Comparison of ENCODE assay signal across 8 cellular contexts in the genomic region with DNA sequence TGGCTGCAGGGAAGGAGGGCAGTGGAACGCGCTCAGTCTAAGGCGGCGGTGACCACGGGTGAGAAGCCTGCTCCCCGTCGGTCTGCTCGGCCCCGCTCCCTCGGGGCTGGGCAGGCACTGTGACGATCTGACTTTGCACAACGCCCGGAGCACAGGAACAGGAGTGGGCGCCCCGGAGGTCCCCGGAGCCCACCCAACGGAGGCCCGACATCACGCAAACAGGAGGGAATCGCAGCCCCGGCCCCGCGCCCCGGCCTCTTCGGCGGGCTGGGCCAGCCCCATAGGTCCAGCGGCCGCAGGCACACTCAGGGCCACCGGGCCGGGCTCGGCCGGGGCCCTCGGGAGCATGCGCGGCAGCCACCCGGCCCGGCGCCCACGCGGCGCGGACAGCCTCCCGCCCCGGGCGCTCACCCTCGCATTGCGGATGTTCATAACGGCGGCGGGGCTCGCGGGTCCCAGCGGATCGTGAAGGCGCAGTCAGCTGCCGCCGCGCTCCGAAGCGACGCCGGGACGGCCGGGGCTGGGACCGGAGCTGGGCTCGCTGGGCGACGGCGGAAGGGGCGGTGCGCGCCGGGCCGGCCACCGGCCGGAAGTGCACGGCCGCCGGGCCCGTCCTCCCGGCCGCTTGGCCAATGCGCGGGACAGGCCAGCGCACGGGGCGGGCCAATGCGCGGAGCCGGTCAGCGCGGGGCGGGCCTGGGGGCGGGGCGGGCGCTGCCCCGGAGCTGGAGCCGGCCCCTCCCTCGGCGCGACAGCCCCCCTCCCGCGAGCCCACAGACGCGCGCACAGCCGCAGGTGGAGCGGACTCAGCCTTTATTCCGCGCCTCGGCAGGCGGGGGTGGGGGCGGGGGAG. TPM values are rescaled to one million over a fixed set of nuclear protein-coding genes. Genes with fewer than 3 reads are reported as not detected.
DNase-seq lines count a peak whose midpoint lies in the region; ATAC-seq and TF ChIP-seq lines count a peak whose summit lies in the region.

TSS of gene NAA10 (minus strand) at position 565 of the 853 bp plus-strand sequence. CDS start at position 432, 133 bp downstream.

- H3K9me3 Mint-ChIP-seq in natural killer cell = no peaks in the 10 kb centered on the region

- peak within 1 kb of the TSS; percentile 57 to 71 (median 62) for H3K27ac ChIP-seq in Peyer's patch
- H3K27ac ChIP-seq in thymus (ENCODE audit: low read depth) = peak within 1 kb of the TSS; percentile 60

- H3K4me3 ChIP-seq in Peyer's patch = peak within 1 kb of the TSS; percentile 49 to 87 (median 78)
- H3K4me3 ChIP-seq in fibroblast of the aortic adventitia (ENCODE audit: low read depth, low read length) = peak within 1 kb of the TSS; percentile 79
- peak within 1 kb of the TSS; percentile 67 for H3K4me3 ChIP-seq in thymus (ENCODE audit: low read length)

- H3K9me3 ChIP-seq in Peyer's patch = no peaks in the 10 kb centered on the region
- H3K9me3 ChIP-seq in thymus (ENCODE audit: control insufficient read depth) = no peaks in the 10 kb centered on the region

- H3K36me3 ChIP-seq in Peyer's patch = peaks cover 0 to 21% (median 0%) of the 10 kb centered on the region in 3 donors
- H3K36me3 ChIP-seq in thymus (ENCODE audit: control insufficient read depth, insufficient read depth) = peaks cover 15% of the 10 kb centered on the region

- H3K36me3 Mint-ChIP-seq in natural killer cell = no peaks in the 10 kb centered on the region

- 1% methylated on average over 104 of the region's 113 CpGs for WGBS in thymus

- peak in 1 of 2 donors; percentile 41 for TF ChIP-seq POLR2A in Peyer's patch (IDR thresholded peaks at IDR 0.05)

- peak; percentile 91 to 96 (median 94) for ATAC-seq in natural killer cell

- peak within 1 kb of the TSS; percentile 86 for H3K4me3 Mint-ChIP-seq in natural killer cell

- peak within 1 kb of the TSS; percentile 50 to 64 for H3K27ac Mint-ChIP-seq in natural killer cell

- no peaks in the 10 kb centered on the region for H3K27me3 ChIP-seq in Peyer's patch
- H3K27me3 ChIP-seq in thymus (ENCODE audit: control insufficient read depth, insufficient read depth) = no peaks in the 10 kb centered on the region

- no peaks in the 10 kb centered on the region for H3K27me3 Mint-ChIP-seq in natural killer cell (ENCODE audit: low read depth in 2 of 2)

- H3K4me1 ChIP-seq in Peyer's patch (peaks cover 0 to 14% (median 2%) of the 10 kb centered on the region in 4 donors), thymus (ENCODE audit: control insufficient read depth, insufficient read depth, low read length) (no peaks in the 10 kb centered on the region)

- DNase-seq in DMS 273 treated with DMSO at 0.1 percent for 48 hours (lab: John Stamatoyannopoulos, UW) (peak; percentile 30), GM20000 (ENCODE audit: low spot score) (peak; percentile 95), HT-29 (ENCODE audit: low spot score) (peak; percentile 88), Peyer's patch (peak; percentile 68 to 85 (median 80)), fibroblast of the aortic adventitia (ENCODE audit: low read depth) (peak; percentile 57), natural killer cell (peak; percentile 41)
- DNase-seq in activated effector memory CD4-positive, alpha-beta T cell treated with Interleukin-2 at 50 U/mL for 16 hours = peak; percentile 37

- peaks cover 4 to 18% of the 10 kb centered on the region in 2 donors for H3K4me1 Mint-ChIP-seq in natural killer cell

- intact Hi-C loops in natural killer cell (cut with micrococcal nuclease) = no loop called here

- TF ChIP-seq CTCF in GM20000 (IDR thresholded peaks at IDR 0.05; ENCODE audit: extremely low read depth, missing control alignments) = no peak
- no peak for TF ChIP-seq CTCF in Peyer's patch (IDR thresholded peaks at IDR 0.05)
- TF ChIP-seq CTCF in fibroblast of the aortic adventitia (IDR thresholded peaks at IDR 0.05; ENCODE audit: insufficient read depth, low read length) = no peak
- no peak for TF ChIP-seq CTCF in natural killer cell (IDR thresholded peaks at IDR 0.05)

RNA-seq across cellular contexts. Expression of gene NAA10, which starts in this region (rescaled TPM):
- total RNA-seq in HT-29 (2014; rRNA removed; shearing (Covaris generic)) = 304 and 321 TPM in 2 replicates
- total RNA-seq in Peyer's patch (100 to 1,000 TPM in 1 of 4 donors, 10 to 100 TPM in 3; 32.9 to 118 (median 54.1) TPM), fibroblast of the aortic adventitia (ENCODE audit: low replicate concordance) (25.8 and 84.7 TPM in 2 replicates), natural killer cell (10 to 100 TPM; 63.4 to 82.3 (median 73.1) TPM)
- 94.7 TPM for polyA plus RNA-seq in thymus

Comparison
In these comparisons a context has a peak if more than half of its experiments do, and no peak if none do; other contexts are left out.
1. Peak in every context shown above with its lines: DNase-seq, ATAC-seq, H3K4me3 ChIP-seq and H3K27ac ChIP-seq.
2. DNase-seq: peak in every context shown above with its lines; median percentile 95 in GM20000; 88 in HT-29; 80 in Peyer's patch; 57 in fibroblast of the aortic adventitia; 41 in natural killer cell; 37 in activated effector memory CD4-positive, alpha-beta T cell treated with Interleukin-2 at 50 U/mL for 16 hours; 30 in DMS 273 treated with DMSO at 0.1 percent for 48 hours.